Comparison of ENCODE assay signal across 29 cellular contexts in the genomic region with DNA sequence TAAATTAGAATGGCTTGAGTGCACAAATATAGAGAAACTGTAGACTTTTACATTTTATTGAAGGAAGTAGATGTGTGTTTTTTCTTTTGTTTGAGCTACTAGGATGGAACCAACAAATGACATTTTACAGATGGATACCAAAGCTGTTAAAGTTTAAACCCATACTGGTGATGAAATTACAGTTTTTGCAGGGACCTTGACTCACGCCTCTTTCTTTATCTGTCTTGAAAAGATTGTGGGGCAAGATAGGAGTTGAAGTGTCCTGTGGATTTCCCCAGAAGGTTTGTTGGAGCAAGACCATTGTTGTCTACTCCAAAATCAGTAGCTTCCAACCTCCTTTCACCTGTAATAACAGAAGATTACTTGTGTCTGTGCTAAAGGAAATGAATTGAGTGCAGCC. TPM values are rescaled to one million over a fixed set of nuclear protein-coding genes. Genes with fewer than 3 reads are reported as not detected.
DNase-seq lines count a peak whose midpoint lies in the region; ATAC-seq, FAIRE-seq and TF ChIP-seq lines count a peak whose summit lies in the region.
"Had no signal": no experiment of that assay in that cellular context is flagged by ENCODE, and none has a peak within 500 bp of the region (broad histone marks: within the 10 kb centered on the region; RNA-seq: fewer than 3 reads in every experiment).

No MANE protein-coding gene starts in this region.

- H2BK120ac ChIP-seq in mesendoderm (ENCODE audit: low read depth, low read length): no peak overlapping the region

- no peak overlapping the region for H3K4me3 ChIP-seq in A549
- H3K4me3 ChIP-seq in HUES64 (ENCODE audit: low read length): no peak overlapping the region
- peak overlapping the region; percentile 20 for H3K4me3 ChIP-seq in endodermal cell (ENCODE audit: low read length)
- H3K4me3 ChIP-seq in mesendoderm (ENCODE audit: low read length): no peak overlapping the region
- H3K4me3 ChIP-seq: ascending aorta, Peyer's patch, SJSA1, thoracic aorta had no signal

- POLR2A ChIA-PET in A549 (lab: Yijun Ruan, JAX) (no interaction called here), GM10248 (lab: Yijun Ruan, JAX) (no interaction called here)

- no peak overlapping the region for H3K4ac ChIP-seq in mesendoderm (ENCODE audit: low read depth, low read length)

- DNase-seq in A549 (ENCODE audit: low read depth in 1 of 2, low spot score in 1 of 2) (no peak), endodermal cell (no peak), mesendoderm (peak; percentile 68), GM10248 (ENCODE audit: extremely low spot score) (no peak)
- DNase-seq: activated B cell treated with CpG ODN at 0.5 μM for 24 hours; activated CD4-positive, alpha-beta T cell treated with anti-CD3 and anti-CD28 coated beads, Interleukin-2, amount 10 ng/mL, durations not matched to agents 7 days and 5 days; activated gamma-delta T cell; activated T-cell treated with anti-CD3 and anti-CD28 coated beads, Interleukin-2, amount 50 U/mL, for 1 hour; cortex of kidney; effector memory CD8-positive, alpha-beta T cell; foreskin melanocyte; H9; NCI-H1436; NCI-H2081; NCI-H526 treated with DMSO at 0.1 percent for 48 hours; Peyer's patch; posterior cingulate gyrus; stimulated activated CD4-positive, alpha-beta T cell treated with anti-CD3 and anti-CD28 coated beads, Interleukin-12 subunit alpha, Interleukin-12 subunit beta, amount 100 ng/mL, for 4 hours; stimulated activated CD4-positive, alpha-beta T cell treated with anti-CD3 and anti-CD28 coated beads, Interleukin-2, amount 100 ng/mL, for 48 hours; stimulated activated naive CD8-positive, alpha-beta T cell treated with anti-CD3 and anti-CD28 coated beads, Interleukin-15, amount 100 ng/mL, for 72 hours had no signal

- no peaks in the 10 kb centered on the region for H3K36me3 Mint-ChIP-seq in endodermal cell (ENCODE audit: low read depth)

- no peak for TF ChIP-seq EP300 in A549 (IDR thresholded peaks at IDR 0.05)

- H3K27ac Mint-ChIP-seq in endodermal cell: peak overlapping the region; percentile 60
- H3K27ac Mint-ChIP-seq: activated B cell treated with CpG ODN at 0.5 μM for 24 hours; activated CD4-positive, alpha-beta T cell treated with anti-CD3 and anti-CD28 coated beads, Interleukin-2, amount 10 ng/mL, durations not matched to agents 7 days and 5 days; B cell; effector memory CD8-positive, alpha-beta T cell had no signal

- no peaks in the 10 kb centered on the region for H3K79me1 ChIP-seq in mesendoderm (ENCODE audit: low read length)

- H3K9me3 Mint-ChIP-seq in endodermal cell: no peaks in the 10 kb centered on the region
- H3K9me3 Mint-ChIP-seq: activated B cell treated with CpG ODN at 0.5 μM for 24 hours, H9 had no signal

- no peak overlapping the region for H3K18ac ChIP-seq in mesendoderm (ENCODE audit: low read length)

- TF ChIP-seq CTCF in A549 (IDR thresholded peaks at IDR 0.05): no peak
- TF ChIP-seq CTCF in endodermal cell (conservative IDR thresholded peaks at IDR 0.05): no peak
- TF ChIP-seq CTCF in GM10248 (IDR thresholded peaks at IDR 0.05; ENCODE audit: control extremely low read depth, extremely low read depth, low read depth, missing control alignments): no peak

- H3K27me3 ChIP-seq in HUES64 (ENCODE audit: insufficient read depth, low read length): no peaks in the 10 kb centered on the region
- no peaks in the 10 kb centered on the region for H3K27me3 ChIP-seq in endodermal cell (ENCODE audit: control insufficient read depth, insufficient read depth, low read length, poor library complexity, severe bottlenecking)
- H3K27me3 ChIP-seq in mesendoderm (ENCODE audit: insufficient read depth, low read length, poor library complexity): no peaks in the 10 kb centered on the region
- H3K27me3 ChIP-seq: ascending aorta, Peyer's patch had no signal

- no peak overlapping the region for H3K56ac ChIP-seq in mesendoderm (ENCODE audit: low read length)

- no peak overlapping the region for H4K8ac ChIP-seq in mesendoderm (ENCODE audit: low read depth, low read length)

- no peak overlapping the region for H3K4me3 Mint-ChIP-seq in endodermal cell
- H3K4me3 Mint-ChIP-seq: activated B cell treated with CpG ODN at 0.5 μM for 24 hours; activated CD4-positive, alpha-beta T cell treated with anti-CD3 and anti-CD28 coated beads, Interleukin-2, amount 10 ng/mL, durations not matched to agents 7 days and 5 days; B cell; effector memory CD8-positive, alpha-beta T cell; stimulated activated naive CD8-positive, alpha-beta T cell treated with anti-CD3 and anti-CD28 coated beads, Interleukin-15, amount 100 ng/mL, for 72 hours had no signal

- TF ChIP-seq POLR2A in A549 (IDR thresholded peaks at IDR 0.05; ENCODE audit: low read length): no peak

- no peak for TF ChIP-seq RAD21 in A549 (conservative IDR thresholded peaks at IDR 0.05 in 1 of 2, IDR thresholded peaks at IDR 0.05 in 1 of 2)

- H3K9me3 ChIP-seq in A549 (no peaks in the 10 kb centered on the region), HUES64 (ENCODE audit: insufficient read depth, low read depth, low read length) (no peaks in the 10 kb centered on the region), endodermal cell (ENCODE audit: control insufficient read depth, low read length) (no peaks in the 10 kb centered on the region)
- H3K9me3 ChIP-seq: ascending aorta, Peyer's patch, SJSA1, thoracic aorta had no signal

- WGBS in A549 (ENCODE audit: missing lambda C conversion rate): 39% methylated on average over 1 of the region's 1 CpG
- 69% methylated on average over 1 of the region's 1 CpG for WGBS in HUES64
- WGBS in endodermal cell (ENCODE audit: insufficient coverage in 1 of 2, insufficient read length in 1 of 2), 2 experiments: 25% methylated on average over 1 of the region's 1 CpG; no CpG with 5 or more reads in 1 of the 2 experiments
- WGBS in mesendoderm (ENCODE audit: extremely low coverage, insufficient coverage, low lambda C conversion rate): no CpG with 5 or more reads among the region's 1 CpG

- H3K9ac ChIP-seq in HUES64 (ENCODE audit: low read depth, low read length): no peak overlapping the region
- peak overlapping the region; percentile 17 for H3K9ac ChIP-seq in endodermal cell (ENCODE audit: extremely low read depth, low read length, poor library complexity, severe bottlenecking)
- no peak overlapping the region for H3K9ac ChIP-seq in mesendoderm (ENCODE audit: low read length)

- H3K36me3 ChIP-seq in HUES64 (ENCODE audit: insufficient read depth, low read length) (no peaks in the 10 kb centered on the region), endodermal cell (ENCODE audit: control insufficient read depth, insufficient read depth, low read length) (no peaks in the 10 kb centered on the region), mesendoderm (ENCODE audit: control insufficient read depth, insufficient read depth, low read length) (no peaks in the 10 kb centered on the region)
- H3K36me3 ChIP-seq: ascending aorta, Peyer's patch, SJSA1, thoracic aorta had no signal

- no peak overlapping the region for H2BK5ac ChIP-seq in mesendoderm (ENCODE audit: low read length)

- CTCF ChIA-PET in A549 (lab: Yijun Ruan, JAX) (no interaction called here), GM10248 (lab: Yijun Ruan, JAX) (interaction anchor here (1.6 kb wide), 1 partner anchor 49 kb away, joined by 4 read pairs; no protein-coding TSS in a partner anchor)

- ATAC-seq in A549: no peak
- no peak for ATAC-seq in HG02970 (IDR thresholded peaks at IDR 0.05; ENCODE audit: low FRiP score, unreplicated experiment)
- ATAC-seq in GM18511 (IDR thresholded peaks at IDR 0.05; ENCODE audit: unreplicated experiment): no peak
- ATAC-seq in GM18502 (IDR thresholded peaks at IDR 0.05; ENCODE audit: poor library complexity, unreplicated experiment): no peak
- ATAC-seq: effector memory CD8-positive, alpha-beta T cell; stimulated activated naive CD8-positive, alpha-beta T cell treated with anti-CD3 and anti-CD28 coated beads, Interleukin-15, amount 100 ng/mL, for 72 hours had no signal

- H3K27me3 Mint-ChIP-seq in endodermal cell (ENCODE audit: insufficient read depth): no peaks in the 10 kb centered on the region
- H3K27me3 Mint-ChIP-seq: activated B cell treated with CpG ODN at 0.5 μM for 24 hours; stimulated activated naive CD8-positive, alpha-beta T cell treated with anti-CD3 and anti-CD28 coated beads, Interleukin-15, amount 100 ng/mL, for 72 hours had no signal

- peaks cover 15% of the 10 kb centered on the region; the same call in 2 of the 3 replicates for H3K4me1 ChIP-seq in A549
- H3K4me1 ChIP-seq in HUES64 (ENCODE audit: insufficient read depth, low read length): peaks cover 42% of the 10 kb centered on the region
- H3K4me1 ChIP-seq in endodermal cell (ENCODE audit: control insufficient read depth, insufficient read depth, low read length): peaks cover 26% of the 10 kb centered on the region
- peaks cover 17% of the 10 kb centered on the region for H3K4me1 ChIP-seq in mesendoderm (ENCODE audit: control insufficient read depth, low read depth, low read length)
- H3K4me1 ChIP-seq: ascending aorta, SJSA1 had no signal

- H3K79me2 ChIP-seq in mesendoderm (ENCODE audit: control insufficient read depth, insufficient read depth, low read length): no peaks in the 10 kb centered on the region

- H3K4me1 Mint-ChIP-seq in endodermal cell: peaks cover 63% of the 10 kb centered on the region

- FAIRE-seq in A549 (lab: Jason Lieb, UNC): no peak
- FAIRE-seq: urothelium cell line had no signal

- no peak overlapping the region for H2BK15ac ChIP-seq in mesendoderm (replicated peaks; ENCODE audit: low read depth)

- H3K27ac ChIP-seq in A549 (no peak overlapping the region), HUES64 (ENCODE audit: low read depth, low read length) (peak overlapping the region; percentile 24; the same call in 1 of the 2 replicates), endodermal cell (ENCODE audit: low read depth, low read length) (no peak overlapping the region), mesendoderm (ENCODE audit: low read depth, low read length) (no peak overlapping the region)
- H3K27ac ChIP-seq: ascending aorta, SJSA1, thoracic aorta had no signal

- H3K4me2 ChIP-seq in A549: peak overlapping the region; percentile 27; the same call in 2 of the 3 replicates
- H3K4me2 ChIP-seq in mesendoderm (ENCODE audit: low read length): no peak overlapping the region

- H4K5ac ChIP-seq in mesendoderm (ENCODE audit: low read length): no peak overlapping the region

- H2AK5ac ChIP-seq in mesendoderm (ENCODE audit: low read length): no peak overlapping the region

- no peak overlapping the region for H3K23ac ChIP-seq in mesendoderm (ENCODE audit: low read length)

RNA-seq across cellular contexts. Expression of a gene that starts 4.0 kb away (rescaled TPM):
- polyA plus RNA-seq in A549 (2011; rRNA removed): 10.9 and 12.0 TPM in 2 replicates
- 2.7 and 3.2 TPM in 2 replicates for polyA plus RNA-seq in A549 (2012; cell fraction: cytosol; rRNA removed)
- 1.4 and 1.5 TPM in 2 replicates for polyA plus RNA-seq in A549 (2012; cell fraction: nucleus; rRNA removed)
- 4.1 to 5.4 TPM (median 4.6 TPM) in 3 replicates for polyA plus RNA-seq in A549 (2017; fragmentation: RNase III; extraction: RNeasy Plus Mini Kit Qiagen cat#74134 plus additional on column Dnase treatment)
- polyA minus RNA-seq in A549 (2011; rRNA and poly(A)+ RNA removed): 2.9 and 3.3 TPM in 2 replicates
- not detected for polyA plus RNA-seq in HUES64 (2013, experiment 1 of 2)
- not detected for polyA plus RNA-seq in HUES64 (2013, experiment 2 of 2)
- 1 to 10 TPM in 1 of 2 donors, under 1 TPM in 1; 0.86 to 9.4 TPM for total RNA-seq in endodermal cell
- polyA plus RNA-seq in endodermal cell (2013, experiment 1 of 2): not detected
- not detected for polyA plus RNA-seq in endodermal cell (2013, experiment 2 of 2)
- 0.72 TPM for polyA plus RNA-seq in mesendoderm (2013, experiment 1 of 2)
- 0.49 TPM for polyA plus RNA-seq in mesendoderm (2013, experiment 2 of 2)
- total RNA-seq: ascending aorta had no signal

RNA-seq across cellular contexts. Expression of a gene that starts 47.0 kb away (rescaled TPM):
- polyA plus RNA-seq in A549 (2011; rRNA removed): 0.68 and 1.4 TPM in 2 replicates
- 0.26 and 0.54 TPM in 2 replicates for polyA plus RNA-seq in A549 (2012; cell fraction: cytosol; rRNA removed)
- 0.30 and 0.48 TPM in 2 replicates for polyA plus RNA-seq in A549 (2012; cell fraction: nucleus; rRNA removed)
- polyA plus RNA-seq in A549 (2017; fragmentation: RNase III; extraction: RNeasy Plus Mini Kit Qiagen cat#74134 plus additional on column Dnase treatment): 0.39 to 0.61 TPM (median 0.43 TPM) in 3 replicates
- 2.0 and 2.4 TPM in 2 replicates for polyA minus RNA-seq in A549 (2011; rRNA and poly(A)+ RNA removed)
- 8.3 TPM for polyA plus RNA-seq in HUES64 (2013, experiment 1 of 2)
- polyA plus RNA-seq in HUES64 (2013, experiment 2 of 2): 6.8 TPM
- 10 to 100 TPM in 1 of 2 donors, 1 to 10 TPM in 1; 4.4 to 11.3 TPM for total RNA-seq in endodermal cell
- polyA plus RNA-seq in endodermal cell (2013, experiment 1 of 2): 6.3 TPM
- polyA plus RNA-seq in endodermal cell (2013, experiment 2 of 2): 5.6 TPM
- polyA plus RNA-seq in mesendoderm (2013, experiment 1 of 2): 5.2 TPM
- polyA plus RNA-seq in mesendoderm (2013, experiment 2 of 2): 4.5 TPM
